In the genomic region with DNA sequence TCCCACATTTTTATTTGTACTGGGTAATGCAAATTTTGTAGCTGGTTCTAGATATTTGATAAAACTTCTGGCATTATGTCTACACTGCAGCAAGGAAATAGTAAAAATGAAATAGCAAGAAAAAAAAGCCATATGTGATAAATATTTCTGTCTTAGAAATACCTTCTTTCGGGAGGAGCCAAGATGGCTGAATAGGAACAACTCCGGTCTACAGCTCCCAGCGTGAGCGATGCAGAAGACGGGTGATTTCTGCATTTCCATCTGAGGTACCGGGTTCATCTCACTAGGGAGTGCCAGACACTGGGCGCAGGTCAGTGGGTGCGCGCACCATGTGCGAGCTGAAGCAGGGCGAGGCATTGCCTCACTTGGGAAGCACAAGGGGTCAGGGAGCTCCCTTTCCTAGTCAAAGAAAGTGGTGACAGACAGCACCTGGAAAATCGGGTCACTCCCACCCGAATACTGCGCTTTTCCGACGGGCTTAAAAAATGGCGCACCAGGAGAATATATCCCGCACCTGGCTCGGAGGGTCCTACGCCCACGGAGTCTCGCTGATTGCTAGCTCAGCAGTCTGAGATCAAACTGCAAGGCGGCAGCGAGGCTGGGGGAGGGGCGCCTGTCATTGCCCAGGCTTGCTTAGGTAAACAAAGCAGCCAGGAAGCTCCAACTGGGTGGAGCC, we compare ENCODE assay signal across 8 cellular contexts.
DNase-seq lines count a peak whose midpoint lies in the region; FAIRE-seq and TF ChIP-seq lines count a peak whose summit lies in the region.
"Not testable (repeated sequence)": the region's sequence is repeated elsewhere in the genome, so short reads cannot be mapped to it uniquely, and the experiment has no call there.

No MANE protein-coding gene starts in this region.

- H3K36me3 ChIP-seq in HUES48 (ENCODE audit: control insufficient read depth, insufficient read depth, low read length); PC-9 (ENCODE audit: low read depth); H1 (ENCODE audit: control insufficient read depth in 2 of 4, insufficient read depth in 4 of 4, low read length in 3 of 4); iPS DF 6.9 (ENCODE audit: control insufficient read depth, insufficient read depth, low read length); mesodermal cell (ENCODE audit: control insufficient read depth, insufficient read depth, low read length): not testable (repeated sequence)

- H3K4me2 ChIP-seq in PC-9, result peak overlapping the region; percentile 79
- H3K4me2 ChIP-seq in H1 (ENCODE audit: insufficient read depth in 1 of 2, low read depth in 2 of 2, low read length in 2 of 2), result peak overlapping the region; percentile 50 to 59; a peak in 3 of 4 replicates

- H3K27me3 Mint-ChIP-seq in osteocyte (ENCODE audit: unreplicated experiment), result not testable (repeated sequence)

- not testable (repeated sequence) for BruUV-seq in PC-9 (replicated peaks; lab: Mats Ljungman, UMichigan)

- H2BK15ac ChIP-seq in H1 (ENCODE audit: low read length), result not testable (repeated sequence)

- H3K23ac ChIP-seq in H1 (ENCODE audit: insufficient read length), result not testable (repeated sequence)

- 13% methylated on average over 25 of the region's 25 CpGs; no CpG with 5 or more reads in 1 of the 2 experiments for WGBS in H1 (ENCODE audit: extremely low coverage in 1 of 2, insufficient coverage in 1 of 2, insufficient read length in 1 of 2, insufficient replicate concordance in 2 of 2, low coverage in 1 of 2, low lambda C conversion rate in 2 of 2, missing lambda C conversion rate in 1 of 2), 2 experiments
- WGBS in iPS DF 6.9 (ENCODE audit: insufficient coverage, insufficient read length), result no CpG with 5 or more reads among the region's 25 CpGs
- 53 to 63% methylated on average over 8 to 13 of the region's 25 CpGs for WGBS in mesodermal cell (ENCODE audit: insufficient coverage in 2 of 2), 2 experiments

- not testable (repeated sequence) for H2BK5ac ChIP-seq in H1 (ENCODE audit: low read depth, low read length)

- not testable (repeated sequence) for H3K4me1 ChIP-seq in HUES48 (ENCODE audit: control insufficient read depth, insufficient read depth, low read length); PC-9 (replicated peaks; ENCODE audit: insufficient read depth); H1 (replicated peaks in 1 of 4; ENCODE audit: control insufficient read depth in 3 of 4, insufficient read depth in 4 of 4, low read length in 3 of 4); iPS DF 6.9 (ENCODE audit: control insufficient read depth, insufficient read depth, low read length); mesodermal cell (ENCODE audit: control insufficient read depth, insufficient read depth, low read length, poor library complexity, severe bottlenecking)

- intact Hi-C loops in PC-9 (cut with micrococcal nuclease; ENCODE audit: unreplicated experiment), result not testable (repeated sequence)

- TF ChIP-seq RAD21 in H1 (IDR thresholded peaks at IDR 0.05 in 1 of 2, conservative IDR thresholded peaks at IDR 0.05 in 1 of 2; ENCODE audit: low read depth in 2 of 2, low read length in 2 of 2), result not testable (repeated sequence)

- not testable (repeated sequence) for H3K4me1 Mint-ChIP-seq in osteocyte (ENCODE audit: unreplicated experiment)

- not testable (repeated sequence) for FAIRE-seq in H1 (lab: Jason Lieb, UNC)

- H3K9me2 ChIP-seq in PC-9 (ENCODE audit: insufficient read depth), result not testable (repeated sequence)

- not testable (repeated sequence) for H4K20me1 ChIP-seq in PC-9 (ENCODE audit: insufficient read depth); H1 (replicated peaks in 1 of 2; ENCODE audit: control insufficient read depth in 1 of 2, insufficient read depth in 2 of 2, low read length in 2 of 2)

- not testable (repeated sequence) for TF ChIP-seq POLR2A in H1 (IDR thresholded peaks at IDR 0.05; ENCODE audit: control extremely low read depth in 1 of 2, low read depth in 2 of 2, low read length in 2 of 2)

- H3K36me3 Mint-ChIP-seq in osteocyte (ENCODE audit: unreplicated experiment), result not testable (repeated sequence)

- not testable (repeated sequence) for H3K79me2 ChIP-seq in PC-9 (ENCODE audit: low read depth); H1 (ENCODE audit: control insufficient read depth in 1 of 2, insufficient read depth in 2 of 2, low read length in 2 of 2)

- peak overlapping the region; percentile 48 for H3K4me3 Mint-ChIP-seq in osteocyte (ENCODE audit: unreplicated experiment)

- H4K8ac ChIP-seq in H1 (ENCODE audit: extremely low read depth, insufficient read depth, low read length), result not testable (repeated sequence)

- not testable (repeated sequence) for H3K27me3 ChIP-seq in HUES48 (ENCODE audit: control insufficient read depth, insufficient read depth, low read length); PC-9 (ENCODE audit: insufficient read depth, low read depth); H1 (replicated peaks in 1 of 4; ENCODE audit: control insufficient read depth in 3 of 4, extremely low read depth in 1 of 4, insufficient read depth in 3 of 4, low read length in 3 of 4); iPS DF 6.9 (ENCODE audit: control insufficient read depth, insufficient read depth, low read length)

- not testable (repeated sequence) for H3K4ac ChIP-seq in H1 (replicated peaks; ENCODE audit: insufficient read length, low read depth, low read length)

- H2BK12ac ChIP-seq in H1 (ENCODE audit: low read depth, low read length), result not testable (repeated sequence)

- H3K23me2 ChIP-seq in H1 (ENCODE audit: low read depth, low read length), result not testable (repeated sequence)

- TF ChIP-seq CTCF in PC-9 (conservative IDR thresholded peaks at IDR 0.05); H1 (IDR thresholded peaks at IDR 0.05; ENCODE audit: control extremely low read depth in 1 of 3, insufficient read depth in 1 of 3, low read depth in 1 of 3, low read length in 3 of 3); osteocyte (IDR thresholded peaks at IDR 0.05): not testable (repeated sequence)

- H2BK20ac ChIP-seq in H1 (ENCODE audit: low read length), result not testable (repeated sequence)

- H3K9me3 Mint-ChIP-seq in osteocyte (ENCODE audit: unreplicated experiment), result not testable (repeated sequence)

- not testable (repeated sequence) for H3K27ac ChIP-seq in HUES48 (ENCODE audit: low read depth, low read length); PC-9; H1 (ENCODE audit: low read depth, low read length); iPS DF 6.9 (ENCODE audit: low read length); mesodermal cell (ENCODE audit: low read depth, low read length, severe bottlenecking)

- DNase-seq in DMS53 (lab: John Stamatoyannopoulos, UW) (peak; percentile 53), NCI-H146 (lab: John Stamatoyannopoulos, UW) (peak; percentile 27), PC-9 (peak in 1 of 2 experiments; percentile 52), H1 (ENCODE audit: low read depth in 1 of 2, low spot score in 2 of 2) (peak in 1 of 2 experiments; percentile 67)
- DNase-seq in iPS DF 6.9 (ENCODE audit: low read depth, low spot score); osteocyte (ENCODE audit: extremely low spot score, unreplicated experiment): not testable (repeated sequence)

- H3K18ac ChIP-seq in H1 (ENCODE audit: extremely low read depth, low read length), result not testable (repeated sequence)

- H3K56ac ChIP-seq in H1 (replicated peaks; ENCODE audit: insufficient read length, low read depth, low read length), result not testable (repeated sequence)

- H3K9me3 ChIP-seq in HUES48 (ENCODE audit: control insufficient read depth, insufficient read depth, low read length); PC-9 (ENCODE audit: insufficient read depth, low read depth); H1 (ENCODE audit: insufficient read depth in 2 of 2, low read depth in 1 of 2, low read length in 1 of 2); iPS DF 6.9 (ENCODE audit: control insufficient read depth, insufficient read depth, low read length); mesodermal cell (ENCODE audit: control insufficient read depth, low read length): not testable (repeated sequence)

- CTCF ChIA-PET in PC-9 (lab: Charles Lee), result not testable (repeated sequence)
- CTCF ChIA-PET in H1 (lab: Charles Lee; ENCODE audit: partially characterized antibody), result interaction anchor here (0.6 kb wide), 1 partner anchor 30 kb away, joined by 3 read pairs; no protein-coding TSS in a partner anchor

- H3K4me3 ChIP-seq in HUES48 (ENCODE audit: low read depth, low read length) (peak overlapping the region; percentile 54), PC-9 (peak overlapping the region; percentile 57; the same call in 1 of the 2 replicates), H1 (ENCODE audit: extremely low read depth in 1 of 4, insufficient read depth in 2 of 4, low read depth in 3 of 4, low read length in 4 of 4) (peak overlapping the region; percentile 37 to 57 (median 41)), iPS DF 6.9 (ENCODE audit: low read length) (peak overlapping the region; percentile 45; the same call in 1 of the 2 replicates), mesodermal cell (ENCODE audit: extremely low read depth, insufficient read depth, low read length, poor library complexity, severe bottlenecking) (peak overlapping the region; percentile 8)

- H3K14ac ChIP-seq in H1 (ENCODE audit: insufficient read length), result not testable (repeated sequence)

- H3F3A ChIP-seq in PC-9 (ENCODE audit: insufficient read depth, low read depth), result not testable (repeated sequence)

- TF ChIP-seq EP300 in H1 (IDR thresholded peaks at IDR 0.05; ENCODE audit: borderline replicate concordance in 1 of 2, low read depth in 2 of 2, low read length in 2 of 2), result not testable (repeated sequence)

- H2BK120ac ChIP-seq in H1 (replicated peaks; ENCODE audit: low read depth, low read length), result not testable (repeated sequence)

- not testable (repeated sequence) for H4K91ac ChIP-seq in H1 (replicated peaks; ENCODE audit: insufficient read length, low read length)

- POLR2A ChIA-PET in PC-9 (lab: Charles Lee; ENCODE audit: unreplicated experiment); H1 (lab: Charles Lee; ENCODE audit: partially characterized antibody): not testable (repeated sequence)

- H2AFZ ChIP-seq in PC-9, result peak overlapping the region; percentile 77
- H2AFZ ChIP-seq in H1 (ENCODE audit: low read length), result not testable (repeated sequence)

- H3K79me1 ChIP-seq in H1 (ENCODE audit: low read depth, low read length), result not testable (repeated sequence)

- H3K9ac ChIP-seq in HUES48 (ENCODE audit: low read depth, low read length); H1 (replicated peaks in 1 of 4; ENCODE audit: extremely low read depth in 1 of 4, low read depth in 3 of 4, low read length in 3 of 4): not testable (repeated sequence)

- H4K5ac ChIP-seq in H1 (ENCODE audit: insufficient read length, low read depth, low read length), result not testable (repeated sequence)

- not testable (repeated sequence) for H2AK5ac ChIP-seq in H1 (ENCODE audit: low read depth, low read length)

- not testable (repeated sequence) for H3K27ac Mint-ChIP-seq in osteocyte (ENCODE audit: unreplicated experiment)
